In the genomic region with DNA sequence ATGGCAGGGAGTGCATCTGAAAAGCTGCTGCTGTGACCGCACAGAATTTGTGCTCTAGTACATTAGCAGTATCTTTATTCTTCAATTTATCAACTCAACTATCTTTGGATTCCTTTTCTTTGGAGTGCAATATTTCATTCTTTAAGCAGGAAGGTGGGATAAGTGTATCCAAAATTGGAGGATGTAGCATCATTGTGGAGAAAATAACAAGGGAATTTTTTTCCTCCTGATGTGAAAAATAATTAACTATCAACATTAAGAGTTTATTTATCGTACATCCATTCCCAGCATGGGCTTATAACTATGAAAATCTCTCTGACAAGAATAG, we compare ENCODE assay signal across 22 cellular contexts. TPM values are rescaled to one million over a fixed set of nuclear protein-coding genes. Genes with fewer than 3 reads are reported as not detected.
DNase-seq lines count a peak whose midpoint lies in the region; ATAC-seq, FAIRE-seq and TF ChIP-seq lines count a peak whose summit lies in the region.
"Had no signal": no experiment of that assay in that cellular context is flagged by ENCODE, and none has a peak within 500 bp of the region (broad histone marks: within the 10 kb centered on the region; RNA-seq: fewer than 3 reads in every experiment).

No MANE protein-coding gene starts in this region.

- H3K36me3 Mint-ChIP-seq in H9 (ENCODE audit: insufficient read depth in 1 of 3, low read depth in 3 of 3) (no peaks in the 10 kb centered on the region), endothelial cell (ENCODE audit: low read depth, unreplicated experiment) (no peaks in the 10 kb centered on the region)
- H3K36me3 Mint-ChIP-seq: activated CD8-positive, alpha-beta memory T cell treated with anti-CD3 and anti-CD28 coated beads, Interleukin-2, amount 10 ng/mL, durations not matched to agents 7 days and 5 days had no signal

- no CpG with 5 or more reads among the region's 2 CpGs for WGBS in H9 (ENCODE audit: extremely low coverage, insufficient read length, low lambda C conversion rate)
- WGBS in K562 (ENCODE audit: insufficient coverage, low coverage, missing lambda C conversion rate) = 3% methylated on average over 2 of the region's 2 CpGs

- POLR2A ChIA-PET in K562 (lab: Yijun Ruan, JAX) = interaction anchor here (1.2 to 2.2 kb wide), 3 partner anchors 11 to 29 kb away, joined by 4 to 6 read pairs (median 5); no protein-coding TSS in a partner anchor

- no peak for DNase-seq in H9
- no peak for DNase-seq in K562 (ENCODE audit: extremely low read depth in 1 of 4, low spot score in 3 of 4)
- no peak for DNase-seq in fibroblast of villous mesenchyme (ENCODE audit: low read depth)
- no peak for DNase-seq in gastrocnemius medialis
- DNase-seq in activated CD4-positive, alpha-beta T cell treated with anti-CD3 and anti-CD28 coated beads for 1 hour = no peak
- DNase-seq in HuH-7 (ENCODE audit: low spot score) = no peak
- DNase-seq in mucosa of gallbladder (ENCODE audit: low spot score) = no peak
- no peak for DNase-seq in endothelial cell (ENCODE audit: low spot score)
- DNase-seq: activated CD4-positive, CD25-positive, alpha-beta regulatory T cell; activated CD8-positive, alpha-beta memory T cell treated with anti-CD3 and anti-CD28 coated beads, Interleukin-2, amount 10 ng/mL, durations not matched to agents 7 days and 5 days; activated naive CD4-positive, alpha-beta T cell; DMS 273 treated with DMSO at 0.1 percent for 48 hours; effector CD8-positive, alpha-beta T cell; glutamatergic neuron; GOT3; naive B cell; NCI-H2081 treated with DMSO at 0.1 percent for 48 hours; NCI-H526 treated with DMSO at 0.1 percent for 48 hours; stimulated activated naive CD4-positive, alpha-beta T cell; T-helper 1 cell had no signal

- in situ Hi-C loops in K562 (cut with MboI) = no loop called here
- in situ Hi-C loops in gastrocnemius medialis (cut with MboI; ENCODE audit: low sequenced_read_pairs in 4 of 4) = loop anchor here in 1 of 4 donors (25.0 kb wide), 1 partner anchor 131 kb away; a partner anchor contains a TSS

- no peak for TF ChIP-seq EP300 in K562 (IDR thresholded peaks at IDR 0.05; ENCODE audit: low read length)

- no peak overlapping the region for H2AFZ ChIP-seq in H9 (ENCODE audit: low read length)
- H2AFZ ChIP-seq in K562 (ENCODE audit: low read depth, low read length) = no peak overlapping the region
- H2AFZ ChIP-seq: PC-9 had no signal

- no peaks in the 10 kb centered on the region for H3K36me3 ChIP-seq in K562 (ENCODE audit: control insufficient read depth, insufficient read depth, low read length)
- H3K36me3 ChIP-seq in gastrocnemius medialis = no peaks in the 10 kb centered on the region
- H3K36me3 ChIP-seq: BLaER1 had no signal

- no peak for TF ChIP-seq CTCF in H9 (conservative IDR thresholded peaks at IDR 0.05)
- TF ChIP-seq CTCF in K562 (IDR thresholded peaks at IDR 0.05 in 2 of 3, conservative IDR thresholded peaks at IDR 0.05 in 1 of 3; ENCODE audit: insufficient read depth in 2 of 3, low read depth in 1 of 3, low read length in 3 of 3) = no peak
- no peak for TF ChIP-seq CTCF in fibroblast of villous mesenchyme (IDR thresholded peaks at IDR 0.05; ENCODE audit: insufficient read depth, low read depth, low read length)
- TF ChIP-seq CTCF in gastrocnemius medialis (IDR thresholded peaks at IDR 0.05 in 4 of 5, conservative IDR thresholded peaks at IDR 0.05 in 1 of 5) = no peak
- TF ChIP-seq CTCF in endothelial cell (IDR thresholded peaks at IDR 0.05; ENCODE audit: unreplicated experiment) = no peak

- H3K4me3 ChIP-seq in K562 (no peak overlapping the region), fibroblast of villous mesenchyme (ENCODE audit: low read depth, low read length) (peak overlapping the region; percentile 43), gastrocnemius medialis (peak overlapping the region; percentile 37 to 47 (median 43))
- H3K4me3 ChIP-seq: BLaER1, PC-9 had no signal

- no peaks in the 10 kb centered on the region for H3K9me1 ChIP-seq in K562 (ENCODE audit: control insufficient read depth, insufficient read depth, low read length)

- no peak overlapping the region for H3K56ac ChIP-seq in H9 (ENCODE audit: insufficient read length, low read depth, low read length)

- H2AK5ac ChIP-seq in H9 (ENCODE audit: insufficient read length, low read length) = no peak overlapping the region

- no peak for FAIRE-seq in K562 (lab: Jason Lieb, UNC)

- CTCF ChIA-PET in K562 (lab: Yijun Ruan, JAX; ENCODE audit: low intra/inter-chr PET ratio) = no interaction called here

- H3T11ph ChIP-seq in H9 (ENCODE audit: low read length) = no peak overlapping the region

- H2BK5ac ChIP-seq in H9 (ENCODE audit: insufficient read length, low read length) = no peak overlapping the region

- H3K27me3 Mint-ChIP-seq in H9 (ENCODE audit: low read depth) (peaks cover 20% of the 10 kb centered on the region), endothelial cell (ENCODE audit: unreplicated experiment) (peaks cover 4% of the 10 kb centered on the region)
- H3K27me3 Mint-ChIP-seq: naive B cell had no signal

- H4K20me1 ChIP-seq in H9 (ENCODE audit: control insufficient read depth, insufficient read depth, insufficient read length) (no peaks in the 10 kb centered on the region), K562 (replicated peaks; ENCODE audit: control insufficient read depth, insufficient read depth, low read length) (no peaks in the 10 kb centered on the region)
- H4K20me1 ChIP-seq: BLaER1 had no signal

- H3K9me3 ChIP-seq in H9 (ENCODE audit: control insufficient read depth, low read depth, low read length) = no peaks in the 10 kb centered on the region
- no peaks in the 10 kb centered on the region for H3K9me3 ChIP-seq in K562 (replicated peaks; ENCODE audit: control insufficient read depth, insufficient read depth, low read depth, low read length)
- H3K9me3 ChIP-seq in gastrocnemius medialis = no peaks in the 10 kb centered on the region
- H3K9me3 ChIP-seq: BLaER1 had no signal

- no peak overlapping the region for H2BK20ac ChIP-seq in H9 (ENCODE audit: low read depth, low read length, poor library complexity, severe bottlenecking)

- H4K91ac ChIP-seq in H9 (ENCODE audit: insufficient read length, low read depth, low read length) = no peak overlapping the region

- no peak overlapping the region for H2BK15ac ChIP-seq in H9 (ENCODE audit: low read depth, low read length)

- H3K18ac ChIP-seq in H9 (ENCODE audit: insufficient read length, low read depth, low read length) = no peak overlapping the region

- H3K27ac Mint-ChIP-seq in H9 (no peak overlapping the region), endothelial cell (ENCODE audit: unreplicated experiment) (no peak overlapping the region)
- H3K27ac Mint-ChIP-seq: activated CD8-positive, alpha-beta memory T cell treated with anti-CD3 and anti-CD28 coated beads, Interleukin-2, amount 10 ng/mL, durations not matched to agents 7 days and 5 days; naive B cell had no signal

- no peak overlapping the region for H3K14ac ChIP-seq in H9 (ENCODE audit: insufficient read depth, low read length)

- H3K4me1 ChIP-seq in H9 (ENCODE audit: insufficient read depth, low read length) = peaks cover 3% of the 10 kb centered on the region; the same call in 1 of the 2 replicates
- H3K4me1 ChIP-seq in K562 (replicated peaks in 1 of 2; ENCODE audit: control insufficient read depth in 2 of 2, insufficient read depth in 2 of 2, low read length in 2 of 2) = no peaks in the 10 kb centered on the region; a peak in 1 of 5 replicates
- H3K4me1 ChIP-seq in gastrocnemius medialis = peaks cover 44 to 47% of the 10 kb centered on the region in 2 donors
- H3K4me1 ChIP-seq: BLaER1 had no signal

- no peaks in the 10 kb centered on the region for H3K23me2 ChIP-seq in H9 (ENCODE audit: insufficient read length, low read depth, low read length, poor library complexity, severe bottlenecking)

- H3K27ac ChIP-seq in H9 (ENCODE audit: insufficient read length, low read depth, low read length) = no peak overlapping the region
- no peak overlapping the region for H3K27ac ChIP-seq in K562 (ENCODE audit: extremely low read depth, low read depth, low read length)
- H3K27ac ChIP-seq in gastrocnemius medialis = peak overlapping the region; percentile 80 to 89 (median 86)
- H3K27ac ChIP-seq: BLaER1, PC-9 had no signal

- no peaks in the 10 kb centered on the region for H3K27me3 ChIP-seq in H9 (ENCODE audit: insufficient read depth, low read length)
- H3K27me3 ChIP-seq in K562 (ENCODE audit: control insufficient read depth in 2 of 2, insufficient read depth in 2 of 2, low read length in 2 of 2) = peaks cover 12 to 13% of the 10 kb centered on the region in 2 experiments; a peak in 3 of 5 replicates
- no peaks in the 10 kb centered on the region for H3K27me3 ChIP-seq in gastrocnemius medialis
- H3K27me3 ChIP-seq: BLaER1 had no signal

- peak overlapping the region; percentile 38 for H3K4me2 ChIP-seq in H9 (ENCODE audit: insufficient read depth, insufficient read length, low read length)
- peak overlapping the region; percentile 13; the same call in 1 of the 2 replicates for H3K4me2 ChIP-seq in K562 (ENCODE audit: insufficient read depth, low read length)
- H3K4me2 ChIP-seq: BLaER1, PC-9 had no signal

- intact Hi-C loops in K562 (cut with micrococcal nuclease) (no loop called here), gastrocnemius medialis (cut with DNase I; ENCODE audit: low total_unique reads) (loop anchor here (5.0 kb wide), 2 partner anchors 54 to 186 kb away; no protein-coding TSS in a partner anchor)

- no peaks in the 10 kb centered on the region for H3K9me3 Mint-ChIP-seq in H9
- H3K9me3 Mint-ChIP-seq in endothelial cell (ENCODE audit: unreplicated experiment) = no peaks in the 10 kb centered on the region
- H3K9me3 Mint-ChIP-seq: naive B cell had no signal

- TF ChIP-seq POLR2A in K562 (conservative IDR thresholded peaks at IDR 0.05) = no peak
- TF ChIP-seq POLR2A in gastrocnemius medialis (IDR thresholded peaks at IDR 0.05) = no peak

- H3K4me3 Mint-ChIP-seq in H9 (peak overlapping the region in 1 of 2 experiments; percentile 59; a peak in 3 of 5 replicates), endothelial cell (ENCODE audit: unreplicated experiment) (no peak overlapping the region)
- H3K4me3 Mint-ChIP-seq: activated CD8-positive, alpha-beta memory T cell treated with anti-CD3 and anti-CD28 coated beads, Interleukin-2, amount 10 ng/mL, durations not matched to agents 7 days and 5 days had no signal

- TF ChIP-seq RAD21 in K562 (CRISPR knock-in tag; conservative IDR thresholded peaks at IDR 0.05 in 1 of 2, IDR thresholded peaks at IDR 0.05 in 1 of 2) = no peak

- H3K4me1 Mint-ChIP-seq in H9 = peaks cover 2 to 7% of the 10 kb centered on the region in 2 experiments; a peak in 2 of 4 replicates
- peaks cover 5% of the 10 kb centered on the region for H3K4me1 Mint-ChIP-seq in endothelial cell (ENCODE audit: unreplicated experiment)
- H3K4me1 Mint-ChIP-seq: activated CD8-positive, alpha-beta memory T cell treated with anti-CD3 and anti-CD28 coated beads, Interleukin-2, amount 10 ng/mL, durations not matched to agents 7 days and 5 days had no signal

- H3K79me2 ChIP-seq in H9 (ENCODE audit: insufficient read depth, low read length) (no peaks in the 10 kb centered on the region), K562 (ENCODE audit: control insufficient read depth, insufficient read depth, low read length) (no peaks in the 10 kb centered on the region)

- no peak overlapping the region for H4K8ac ChIP-seq in H9 (replicated peaks; ENCODE audit: insufficient read length, low read depth, low read length)

- H3K9ac ChIP-seq in H9 (ENCODE audit: extremely low read depth, insufficient read length, low read length) (no peak overlapping the region), K562 (ENCODE audit: insufficient read depth in 1 of 2, low read depth in 2 of 2, low read length in 2 of 2) (no peak overlapping the region)
- H3K9ac ChIP-seq: BLaER1 had no signal

- H4K5ac ChIP-seq in H9 (ENCODE audit: insufficient read length, low read depth, low read length) = no peak overlapping the region

- no peak overlapping the region for H2BK120ac ChIP-seq in H9 (ENCODE audit: low read depth, low read length, poor library complexity, severe bottlenecking)

- no peak overlapping the region for H3K23ac ChIP-seq in H9 (ENCODE audit: insufficient read length, low read depth, low read length)

- H2BK12ac ChIP-seq in H9 (ENCODE audit: insufficient read length, low read depth, low read length) = no peak overlapping the region

- no TSS peak for BruUV-seq in K562 (replicated peaks; lab: Mats Ljungman, UMichigan)

- ATAC-seq in K562 = no peak
- no peak for ATAC-seq in gastrocnemius medialis
- ATAC-seq: activated CD8-positive, alpha-beta memory T cell treated with anti-CD3 and anti-CD28 coated beads, Interleukin-2, amount 10 ng/mL, durations not matched to agents 7 days and 5 days had no signal

- H3K79me1 ChIP-seq in H9 (ENCODE audit: insufficient read depth, low read depth, low read length, poor library complexity, severe bottlenecking) = no peaks in the 10 kb centered on the region

- H3K4ac ChIP-seq in H9 (ENCODE audit: low read depth, low read length) = no peak overlapping the region

RNA-seq across cellular contexts. Expression of a gene that starts 25.5 kb away (rescaled TPM):
- total RNA-seq in H9 (2021) (not detected in 2 replicates), K562 (2014; rRNA removed) (not detected in 2 replicates), K562 (2014; rRNA removed; fragmentation: Illumina TruSeq; extraction: Trizol) (not detected in 2 replicates), K562 (2015; rRNA removed; fragmentation: Illumina TruSeq; extraction: Trizol) (not detected in 2 replicates), K562 (2021) (0.13 TPM in 1 of 2 replicates, not detected in the other), fibroblast of villous mesenchyme (20.7 and 49.3 TPM in 2 replicates), gastrocnemius medialis (10 to 100 TPM in 2 of 4 donors, 1 to 10 TPM in 1, not detected in 1; 4.3 to 17.4 (median 15.5) TPM), mucosa of gallbladder (5.8 TPM), endothelial cell (ENCODE audit: unreplicated experiment) (1.0 TPM)
- total RNA-seq in K562 (2011; cell fraction: chromatin; rRNA removed; ENCODE audit: low replicate concordance) = 0.14 TPM in 1 of 2 replicates, not detected in the other
- total RNA-seq in K562 (2011; cell fraction: nucleolus; rRNA removed) = 0.50 TPM in 1 of 2 replicates, not detected in the other
- not detected in 2 replicates for total RNA-seq in K562 (2011; cell fraction: nucleoplasm; rRNA removed)
- polyA plus RNA-seq in K562 (2011; rRNA removed) (0.07 and 0.14 TPM in 2 replicates), K562 (2014; fragmentation: Illumina TruSeq; extraction: Trizol) (0.10 TPM in 1 of 2 replicates, not detected in the other), K562 (2014; fragmentation: Nextera tagmentation; extraction: Ambion mirVana) (under 1 TPM in 1 of 2 experiments, not detected in 1; 0.15 TPM), K562 (2014; rRNA removed) (0.13 TPM in 1 of 2 replicates, not detected in the other)
- polyA plus RNA-seq in K562 (2011; cell fraction: cytosol; rRNA removed) = 0.06 TPM in 1 of 2 replicates, not detected in the other
- 0.32 TPM in 1 of 2 replicates, not detected in the other for polyA plus RNA-seq in K562 (2011; cell fraction: nucleus; rRNA removed)
- polyA plus RNA-seq in K562 (2012) = 0.04 and 0.12 TPM in 2 replicates
- not detected in 2 replicates for polyA minus RNA-seq in K562 (2011; rRNA and poly(A)+ RNA removed)
- not detected in 2 replicates for polyA minus RNA-seq in K562 (2011; cell fraction: cytosol; rRNA and poly(A)+ RNA removed)
- polyA minus RNA-seq in K562 (2011; cell fraction: nucleus; rRNA and poly(A)+ RNA removed) = not detected in 2 replicates

Comparison
In these comparisons a context has a peak if more than half of its experiments do, and no peak if none do; other contexts are left out.
1. H3K27ac ChIP-seq: peak in gastrocnemius medialis (4 of 4); none in H9 (single experiment) and K562 (single experiment).